ENCODE assay signal across 18 cellular contexts in the genomic region with DNA sequence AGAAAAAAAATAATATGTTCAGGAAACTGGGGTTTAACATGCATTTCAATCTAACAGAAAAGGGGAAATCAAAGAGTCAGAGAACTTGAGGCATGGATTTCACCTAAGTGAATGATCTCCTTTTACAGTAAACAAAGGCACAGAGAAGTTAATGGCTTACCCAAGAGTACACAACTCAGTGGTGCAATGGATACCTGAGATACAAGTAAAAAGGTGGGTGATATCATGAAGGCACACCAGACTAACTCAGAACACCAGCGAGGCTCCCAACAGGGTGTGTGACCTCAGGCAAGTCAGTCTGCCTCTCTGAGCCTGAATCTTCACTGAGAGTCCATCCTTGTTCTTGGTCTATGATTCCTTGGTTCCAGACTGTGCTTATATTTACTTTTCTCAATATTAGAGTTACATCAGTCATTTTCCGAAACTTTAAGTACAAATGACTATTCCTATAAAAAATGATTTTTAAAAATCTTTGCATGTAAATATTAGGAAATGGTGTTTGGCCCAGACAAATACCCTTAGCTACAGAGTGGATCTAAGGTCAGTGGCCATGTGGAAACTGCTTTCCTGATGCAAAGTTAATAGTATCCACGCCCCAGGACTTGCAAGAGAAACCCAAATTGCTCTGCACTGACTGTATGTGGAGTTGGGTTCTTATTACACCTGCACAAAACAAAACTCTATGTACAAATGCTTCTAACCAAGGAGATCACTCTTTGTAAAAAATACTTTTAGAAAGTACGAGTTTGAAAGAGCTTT.
DNase-seq lines count a peak whose midpoint lies in the region; ATAC-seq and TF ChIP-seq lines count a peak whose summit lies in the region.
"Had no signal": no experiment of that assay in that cellular context is flagged by ENCODE, and none has a peak within 500 bp of the region (broad histone marks: within the 10 kb centered on the region; RNA-seq: fewer than 3 reads in every experiment).

No MANE protein-coding gene starts in this region.

- H3K27me3 ChIP-seq in right lobe of liver, result no peaks in the 10 kb centered on the region
- H3K27me3 ChIP-seq: BLaER1 treated with 17β-estradiol and CSF1 and Interleukin-3, amounts not matched to agents 10 nM and 100 nM had no signal

- H3K27ac ChIP-seq in caudate nucleus (ENCODE audit: low read depth, low read length) (peak overlapping the region; percentile 30), right lobe of liver (no peak overlapping the region)
- H3K27ac ChIP-seq: BLaER1 treated with 17β-estradiol and CSF1 and Interleukin-3, amounts not matched to agents 10 nM and 100 nM; C4-2B had no signal

- TF ChIP-seq CTCF in right lobe of liver (IDR thresholded peaks at IDR 0.05), result no peak
- no peak for TF ChIP-seq CTCF in GM10248 (IDR thresholded peaks at IDR 0.05; ENCODE audit: control extremely low read depth, extremely low read depth, low read depth, missing control alignments)
- TF ChIP-seq CTCF in foreskin fibroblast (IDR thresholded peaks at IDR 0.05; ENCODE audit: low read depth, low read length), result no peak

- no peaks in the 10 kb centered on the region for H3K9me3 ChIP-seq in right lobe of liver
- H3K9me3 ChIP-seq: Caco-2 had no signal

- peaks cover 0 to 11% (median 3%) of the 10 kb centered on the region in 4 donors for H3K36me3 ChIP-seq in right lobe of liver

- CTCF ChIA-PET in GM10248 (lab: Yijun Ruan, JAX), result interaction anchor here (3.9 kb wide), 1 partner anchor 12 kb away, joined by 17 read pairs; no protein-coding TSS in a partner anchor

- 72% methylated on average over 4 of the region's 4 CpGs for WGBS in right lobe of liver (ENCODE audit: insufficient coverage, low coverage, low lambda C conversion rate, missing lambda C conversion rate)

- H3K4me1 ChIP-seq in right lobe of liver, result peaks cover 0 to 10% (median 0%) of the 10 kb centered on the region in 4 donors
- H3K4me1 ChIP-seq: Caco-2 had no signal

- POLR2A ChIA-PET in GM10248 (lab: Yijun Ruan, JAX), result no interaction called here

- intact Hi-C loops in right lobe of liver (cut with DNase I), result no loop called here

- DNase-seq in caudate nucleus (lab: John Stamatoyannopoulos, UW) (no peak), left lobe of liver (ENCODE audit: low spot score) (no peak), right lobe of liver (no peak), GM10248 (ENCODE audit: extremely low spot score) (no peak), foreskin fibroblast (no peak), AG08396 (ENCODE audit: low spot score) (no peak)
- DNase-seq: 8988T; ACHN; AML-193; Caco-2; Calu3; CD4-positive, alpha-beta T cell; CD8-positive, alpha-beta T cell; DMS79 treated with DMSO at 0.1 percent for 48 hours; GF-D8 had no signal

- ATAC-seq in left lobe of liver (peak; percentile 57), right lobe of liver (peak; percentile 21 to 79 (median 48))
- ATAC-seq: CD8-positive, alpha-beta T cell; GM12878 had no signal

- no peak for TF ChIP-seq POLR2A in right lobe of liver (IDR thresholded peaks at IDR 0.05)

- no peak overlapping the region for H3K4me3 ChIP-seq in right lobe of liver
- H3K4me3 ChIP-seq in foreskin fibroblast (ENCODE audit: low read depth in 1 of 2, low read length in 2 of 2), result no peak overlapping the region
- H3K4me3 ChIP-seq: BLaER1 treated with 17β-estradiol and CSF1 and Interleukin-3, amounts not matched to agents 10 nM and 100 nM; GM12878 had no signal
